ENCODE assay signal across 1 cellular context in the genomic region with DNA sequence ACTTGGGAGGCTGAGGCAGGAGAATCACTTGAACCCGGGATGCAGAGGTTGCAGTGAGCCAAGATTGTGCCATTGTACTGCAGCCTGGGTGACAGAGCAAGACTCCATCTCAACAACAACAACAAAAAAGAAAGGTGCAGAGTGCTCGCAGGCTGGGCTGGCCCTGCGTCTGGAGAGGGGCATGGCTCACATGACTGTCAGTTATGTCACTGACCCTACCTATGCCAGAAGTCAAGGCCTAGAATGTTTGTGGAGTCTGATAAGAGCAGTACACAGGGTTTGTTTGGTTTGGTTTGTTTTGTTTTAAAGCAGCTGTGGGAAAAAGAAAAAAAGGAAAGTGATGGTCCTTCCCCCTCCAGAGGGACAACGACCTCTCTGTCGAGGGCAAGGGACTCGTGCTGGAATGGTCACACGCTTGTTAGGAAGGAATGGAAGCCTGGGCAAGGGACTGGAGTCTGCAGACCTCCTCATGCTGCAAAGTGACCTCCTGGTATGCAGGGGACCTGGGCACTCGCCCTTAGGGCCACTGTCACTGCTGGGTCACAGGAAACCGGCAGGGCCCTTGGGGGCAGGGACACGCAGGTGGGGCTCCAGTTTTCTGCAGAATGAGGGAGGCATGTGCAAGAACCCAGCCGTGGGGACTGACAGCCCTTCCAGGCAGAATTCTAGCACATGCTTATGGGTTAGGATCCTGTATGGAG.
A peak's percentile ranks its signal among the peaks of the same experiment; 100 is the strongest.
TF ChIP-seq lines count a peak whose summit lies in the region.

No MANE protein-coding gene starts in this region.

TF ChIP-seq in HepG2, 621 proteins besides CTCF, POLR2A, EP300 and RAD21 (continued from another document):
- TF ChIP-seq, protein P1, sequence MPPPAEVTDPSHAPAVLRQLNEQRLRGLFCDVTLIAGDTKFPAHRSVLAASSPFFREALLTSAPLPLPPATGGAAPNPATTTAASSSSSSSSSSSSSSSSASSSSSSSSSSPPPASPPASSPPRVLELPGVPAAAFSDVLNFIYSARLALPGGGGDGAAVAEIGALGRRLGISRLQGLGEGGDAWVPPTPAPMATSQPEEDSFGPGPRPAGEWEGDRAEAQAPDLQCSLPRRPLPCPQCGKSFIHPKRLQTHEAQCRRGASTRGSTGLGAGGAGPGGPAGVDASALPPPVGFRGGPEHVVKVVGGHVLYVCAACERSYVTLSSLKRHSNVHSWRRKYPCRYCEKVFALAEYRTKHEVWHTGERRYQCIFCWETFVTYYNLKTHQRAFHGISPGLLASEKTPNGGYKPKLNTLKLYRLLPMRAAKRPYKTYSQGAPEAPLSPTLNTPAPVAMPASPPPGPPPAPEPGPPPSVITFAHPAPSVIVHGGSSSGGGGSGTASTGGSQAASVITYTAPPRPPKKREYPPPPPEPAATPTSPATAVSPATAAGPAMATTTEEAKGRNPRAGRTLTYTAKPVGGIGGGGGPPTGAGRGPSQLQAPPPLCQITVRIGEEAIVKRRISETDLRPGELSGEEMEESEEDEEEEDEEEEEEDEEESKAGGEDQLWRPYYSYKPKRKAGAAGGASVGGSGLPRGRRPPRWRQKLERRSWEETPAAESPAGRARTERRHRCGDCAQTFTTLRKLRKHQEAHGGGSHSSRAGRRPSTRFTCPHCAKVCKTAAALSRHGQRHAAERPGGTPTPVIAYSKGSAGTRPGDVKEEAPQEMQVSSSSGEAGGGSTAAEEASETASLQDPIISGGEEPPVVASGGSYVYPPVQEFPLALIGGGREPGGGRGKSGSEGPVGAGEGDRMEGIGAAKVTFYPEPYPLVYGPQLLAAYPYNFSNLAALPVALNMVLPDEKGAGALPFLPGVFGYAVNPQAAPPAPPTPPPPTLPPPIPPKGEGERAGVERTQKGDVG (CRISPR knock-in tag; IDR thresholded peaks at IDR 0.05; ENCODE audit: borderline replicate concordance) = peak; percentile 92; the same call in 1 of the 2 replicates
- 0 out of 2 replicates have a peak, but pooled peaks have one; percentile 58 for TF ChIP-seq ZNF383 (CRISPR knock-in tag; IDR thresholded peaks at IDR 0.05; ENCODE audit: borderline replicate concordance)
- TF ChIP-seq ZFP41 (CRISPR knock-in tag; IDR thresholded peaks at IDR 0.05; ENCODE audit: borderline replicate concordance) = no peak
- peak; percentile 77; the same call in 1 of the 2 replicates for TF ChIP-seq SMAD1 (CRISPR knock-in tag; IDR thresholded peaks at IDR 0.05; ENCODE audit: borderline replicate concordance, low read depth)
- TF ChIP-seq TEAD2 (CRISPR knock-in tag; IDR thresholded peaks at IDR 0.05) = no peak
- TF ChIP-seq ZNF766 (CRISPR knock-in tag; IDR thresholded peaks at IDR 0.05; ENCODE audit: borderline replicate concordance) = peak; percentile 87; the same call in 1 of the 2 replicates
- TF ChIP-seq ZNF3 (CRISPR knock-in tag; IDR thresholded peaks at IDR 0.05) = peak; percentile 75
- TF ChIP-seq HOXA7 (CRISPR knock-in tag; IDR thresholded peaks at IDR 0.05) = 0 out of 2 replicates have a peak, but pooled peaks have one; percentile 30
- TF ChIP-seq ZNF512B (CRISPR knock-in tag; IDR thresholded peaks at IDR 0.05; ENCODE audit: borderline replicate concordance) = peak; percentile 22; the same call in 1 of the 2 replicates
- peak; percentile 93; the same call in 1 of the 2 replicates for TF ChIP-seq YEATS2 (CRISPR knock-in tag; IDR thresholded peaks at IDR 0.05; ENCODE audit: borderline replicate concordance)
- no peak; the same call in 1 of the 2 replicates for TF ChIP-seq HINFP (CRISPR knock-in tag; IDR thresholded peaks at IDR 0.05; ENCODE audit: low read depth)
- no peak for TF ChIP-seq LRRFIP1 (CRISPR knock-in tag; conservative IDR thresholded peaks at IDR 0.05)
- peak; percentile 90; the same call in 1 of the 2 replicates for TF ChIP-seq KLF9 (CRISPR knock-in tag; IDR thresholded peaks at IDR 0.05; ENCODE audit: low read depth)
- no peak for TF ChIP-seq MBNL3 (CRISPR knock-in tag; conservative IDR thresholded peaks at IDR 0.05)
- TF ChIP-seq SAFB2 (CRISPR knock-in tag; IDR thresholded peaks at IDR 0.05; ENCODE audit: borderline replicate concordance, low read depth) = no peak
- peak; percentile 94 for TF ChIP-seq KDM4B (CRISPR knock-in tag; IDR thresholded peaks at IDR 0.05)
- TF ChIP-seq JUNB (CRISPR knock-in tag; IDR thresholded peaks at IDR 0.05; ENCODE audit: borderline replicate concordance) = peak; percentile 90
